10 cellular contexts compared by ENCODE assay signal in genomic region chr5:124738751-124739559, GRCh38. TPM values are rescaled to one million over a fixed set of nuclear protein-coding genes. Genes with fewer than 3 reads are reported as not detected.
A peak's percentile ranks its signal among the peaks of the same experiment; 100 is the strongest.
DNase-seq lines count a peak whose midpoint lies in the region; ATAC-seq and TF ChIP-seq lines count a peak whose summit lies in the region.
"Had no signal": no experiment of that assay in that cellular context is flagged by ENCODE, and none has a peak within 500 bp of the region (broad histone marks: within the 10 kb centered on the region; RNA-seq: fewer than 3 reads in every experiment).

No MANE protein-coding gene starts in this region.

- H2BK15ac ChIP-seq in mesendoderm (replicated peaks; ENCODE audit: low read depth): no peak overlapping the region

- no peaks in the 10 kb centered on the region for H3K9me3 ChIP-seq in BLaER1 treated with 17β-estradiol and CSF1 and Interleukin-3, amounts not matched to agents 10 nM and 100 nM (replicated peaks in 1 of 11)

- no peak overlapping the region for H3K4ac ChIP-seq in mesendoderm (ENCODE audit: low read depth, low read length)

- H3K56ac ChIP-seq in mesendoderm (ENCODE audit: low read length): peak overlapping the region; percentile 85

- in situ Hi-C loops in astrocyte of the spinal cord (cut with HindIII; ENCODE audit: low sequenced_read_pairs): no loop called here

- peak overlapping the region in 8 of 11 experiments; percentile 31 to 88 (median 60); a peak in 14 of 22 replicates for H3K9ac ChIP-seq in BLaER1 treated with 17β-estradiol and CSF1 and Interleukin-3, amounts not matched to agents 10 nM and 100 nM
- H3K9ac ChIP-seq in mesendoderm (ENCODE audit: low read length): peak overlapping the region; percentile 71

- no peak overlapping the region for H4K5ac ChIP-seq in mesendoderm (ENCODE audit: low read length)

- no peak overlapping the region for H3K23ac ChIP-seq in mesendoderm (ENCODE audit: low read length)

- peak; percentile 8 for TF ChIP-seq CTCF in astrocyte of the spinal cord (IDR thresholded peaks at IDR 0.05; ENCODE audit: low read depth, low read length)

- no peak overlapping the region for H4K8ac ChIP-seq in mesendoderm (ENCODE audit: low read depth, low read length)

- no peaks in the 10 kb centered on the region for H3K79me1 ChIP-seq in mesendoderm (ENCODE audit: low read length)

- H4K20me1 ChIP-seq in BLaER1 treated with 17β-estradiol and CSF1 and Interleukin-3, amounts not matched to agents 10 nM and 100 nM: peaks cover 0 to 100% (median 4%) of the 10 kb centered on the region in 11 experiments; a peak in 8 of 22 replicates

- H3K4me2 ChIP-seq in BLaER1 treated with 17β-estradiol and CSF1 and Interleukin-3, amounts not matched to agents 10 nM and 100 nM: peak overlapping the region; percentile 51 to 99 (median 95)
- H3K4me2 ChIP-seq in mesendoderm (ENCODE audit: low read length): no peak overlapping the region

- peak overlapping the region; percentile 94 for H3K18ac ChIP-seq in mesendoderm (ENCODE audit: low read length)

- H2AK5ac ChIP-seq in mesendoderm (ENCODE audit: low read length): no peak overlapping the region

- no peak for ATAC-seq in GM19324 (IDR thresholded peaks at IDR 0.05; ENCODE audit: low FRiP score, unreplicated experiment)
- ATAC-seq: CD8-positive, alpha-beta T cell; T-helper 17 cell had no signal

- no CpG with 5 or more reads among the region's 9 CpGs for WGBS in mesendoderm (ENCODE audit: extremely low coverage, insufficient coverage, low lambda C conversion rate)

- peaks cover 0 to 62% (median 0%) of the 10 kb centered on the region in 11 experiments; a peak in 5 of 22 replicates for H3K36me3 ChIP-seq in BLaER1 treated with 17β-estradiol and CSF1 and Interleukin-3, amounts not matched to agents 10 nM and 100 nM
- no peaks in the 10 kb centered on the region for H3K36me3 ChIP-seq in mesendoderm (ENCODE audit: control insufficient read depth, insufficient read depth, low read length)

- H3K4me3 ChIP-seq in BLaER1 treated with 17β-estradiol and CSF1 and Interleukin-3, amounts not matched to agents 10 nM and 100 nM: peak overlapping the region in 6 of 10 experiments; percentile 2 to 98 (median 52); a peak in 8 of 20 replicates
- no peak overlapping the region for H3K4me3 ChIP-seq in astrocyte of the spinal cord (ENCODE audit: low read depth, low read length)
- no peak overlapping the region for H3K4me3 ChIP-seq in mesendoderm (ENCODE audit: low read length)

- H3K27ac ChIP-seq in BLaER1 treated with 17β-estradiol and CSF1 and Interleukin-3, amounts not matched to agents 10 nM and 100 nM: peak overlapping the region in 8 of 11 experiments; percentile 34 to 67 (median 44); a peak in 14 of 22 replicates
- peak overlapping the region; percentile 92 for H3K27ac ChIP-seq in mesendoderm (ENCODE audit: low read depth, low read length)

- DNase-seq in M059J (ENCODE audit: low read depth): peak; percentile 24
- no peak for DNase-seq in astrocyte of the spinal cord (ENCODE audit: low read depth, low spot score)
- peak; percentile 100 for DNase-seq in mesendoderm
- DNase-seq in AML-193 (lab: John Stamatoyannopoulos, UW): no peak
- DNase-seq in NCI-H1436 treated with DMSO at 0.1 percent for 48 hours (lab: John Stamatoyannopoulos, UW): no peak
- DNase-seq in NCI-H345 (lab: John Stamatoyannopoulos, UW): no peak
- DNase-seq: CD8-positive, alpha-beta T cell; T-helper 17 cell had no signal

- peaks cover 0 to 2% (median 0%) of the 10 kb centered on the region in 11 experiments; a peak in 1 of 22 replicates for H3K27me3 ChIP-seq in BLaER1 treated with 17β-estradiol and CSF1 and Interleukin-3, amounts not matched to agents 10 nM and 100 nM
- no peaks in the 10 kb centered on the region for H3K27me3 ChIP-seq in mesendoderm (ENCODE audit: insufficient read depth, low read length, poor library complexity)

- peak overlapping the region; percentile 21 for H2BK5ac ChIP-seq in mesendoderm (ENCODE audit: low read length)

- peaks cover 48% of the 10 kb centered on the region for H3K79me2 ChIP-seq in mesendoderm (ENCODE audit: control insufficient read depth, insufficient read depth, low read length)

- H2BK120ac ChIP-seq in mesendoderm (ENCODE audit: low read depth, low read length): no peak overlapping the region

- peaks cover 71 to 99% (median 85%) of the 10 kb centered on the region in 10 experiments for H3K4me1 ChIP-seq in BLaER1 treated with 17β-estradiol and CSF1 and Interleukin-3, amounts not matched to agents 10 nM and 100 nM
- H3K4me1 ChIP-seq in mesendoderm (ENCODE audit: control insufficient read depth, low read depth, low read length): peaks cover 37% of the 10 kb centered on the region

RNA-seq across cellular contexts. Expression of gene ZNF608, which starts 7.5 kb away (rescaled TPM):
- total RNA-seq in M059J (2014; rRNA removed; shearing (Covaris generic)): 14.2 and 18.0 TPM in 2 replicates
- 45.0 TPM for polyA plus RNA-seq in mesendoderm (2013, experiment 1 of 2)
- 42.8 TPM for polyA plus RNA-seq in mesendoderm (2013, experiment 2 of 2)

Comparison
In these comparisons a context has a peak if more than half of its experiments do, and no peak if none do; other contexts are left out.
1. H3K4me3 ChIP-seq: peak in BLaER1 treated with 17β-estradiol and CSF1 and Interleukin-3, amounts not matched to agents 10 nM and 100 nM (6 of 10); none in astrocyte of the spinal cord (single experiment) and mesendoderm (single experiment).
2. DNase-seq: peak in M059J (single experiment) and mesendoderm (single experiment); none in astrocyte of the spinal cord (single experiment), AML-193 (0 of 2), NCI-H1436 treated with DMSO at 0.1 percent for 48 hours (single experiment) and NCI-H345 (single experiment).